In genomic region chr3:143036557-143036956, GRCh38 we compare ENCODE assay signal across 19 cellular contexts. TPM values are rescaled to one million over a fixed set of nuclear protein-coding genes. Genes with fewer than 3 reads are reported as not detected.
A peak's percentile ranks its signal among the peaks of the same experiment; 100 is the strongest.
DNase-seq lines count a peak whose midpoint lies in the region; ATAC-seq, FAIRE-seq and TF ChIP-seq lines count a peak whose summit lies in the region.
"Had no signal": no experiment of that assay in that cellular context is flagged by ENCODE, and none has a peak within 500 bp of the region (broad histone marks: within the 10 kb centered on the region; RNA-seq: fewer than 3 reads in every experiment).

No MANE protein-coding gene starts in this region.

- H3K27me3 Mint-ChIP-seq in activated naive CD4-positive, alpha-beta T cell treated with anti-CD3 and anti-CD28 coated beads for 36 hours (ENCODE audit: low read depth), result no peaks in the 10 kb centered on the region
- no peaks in the 10 kb centered on the region for H3K27me3 Mint-ChIP-seq in activated T-helper 17 cell treated with anti-CD3 and anti-CD28 coated beads, Interleukin-2, amount 50 U/mL, for 72 hours
- no peaks in the 10 kb centered on the region for H3K27me3 Mint-ChIP-seq in naive thymus-derived CD4-positive, alpha-beta T cell

- no peak for FAIRE-seq in kidney (lab: Jason Lieb, UNC)

- no peak for TF ChIP-seq CTCF in kidney (IDR thresholded peaks at IDR 0.05; ENCODE audit: borderline replicate concordance, extremely low read depth, insufficient read depth)

- H3K9me3 ChIP-seq in naive thymus-derived CD4-positive, alpha-beta T cell (ENCODE audit: control insufficient read depth in 2 of 3, low read length in 3 of 3), result no peaks in the 10 kb centered on the region
- no peaks in the 10 kb centered on the region for H3K9me3 ChIP-seq in kidney (ENCODE audit: control insufficient read depth in 1 of 2, low read length in 2 of 2)
- H3K9me3 ChIP-seq: gastroesophageal sphincter, upper lobe of left lung had no signal

- no peak overlapping the region for H3K27ac ChIP-seq in naive thymus-derived CD4-positive, alpha-beta T cell (ENCODE audit: low read depth, low read length)
- no peak overlapping the region for H3K27ac ChIP-seq in kidney (ENCODE audit: low read depth in 2 of 2, low read length in 2 of 2)
- H3K27ac ChIP-seq: cardiac muscle cell, gastroesophageal sphincter, upper lobe of left lung had no signal

- DNase-seq in activated naive CD4-positive, alpha-beta T cell treated with anti-CD3 and anti-CD28 coated beads for 36 hours, result no peak
- no peak for DNase-seq in activated naive CD4-positive, alpha-beta T cell (lab: John Stamatoyannopoulos, UW)
- DNase-seq in naive thymus-derived CD4-positive, alpha-beta T cell, result peak in 1 of 9 donors; percentile 9
- DNase-seq in kidney, result no peak
- DNase-seq in stimulated activated naive CD4-positive, alpha-beta T cell (lab: John Stamatoyannopoulos, UW), result no peak
- DNase-seq: activated CD4-positive, alpha-beta T cell treated with anti-CD3 and anti-CD28 coated beads, Interleukin-2, amount 50 U/mL, for 4 hours; activated gamma-delta T cell treated with Interleukin-2 at 50 U/mL for 16 hours; H9; IMR-90; mammary epithelial cell; NCI-H1417; Right ventricle myocardium superior; stimulated activated CD4-positive, alpha-beta T cell treated with anti-CD3 and anti-CD28 coated beads, Interleukin-4, amount 100 ng/mL, for 1 hour; upper lobe of left lung had no signal

- H3K4me3 Mint-ChIP-seq in activated naive CD4-positive, alpha-beta T cell treated with anti-CD3 and anti-CD28 coated beads for 36 hours, result no peak overlapping the region
- no peak overlapping the region for H3K4me3 Mint-ChIP-seq in activated T-helper 17 cell treated with anti-CD3 and anti-CD28 coated beads, Interleukin-2, amount 50 U/mL, for 72 hours
- H3K4me3 Mint-ChIP-seq in naive thymus-derived CD4-positive, alpha-beta T cell, result peak overlapping the region in 1 of 10 donors; percentile 9
- H3K4me3 Mint-ChIP-seq: H9 had no signal

- peak overlapping the region; percentile 15 for H3K27ac Mint-ChIP-seq in activated naive CD4-positive, alpha-beta T cell treated with anti-CD3 and anti-CD28 coated beads for 36 hours
- H3K27ac Mint-ChIP-seq in activated T-helper 17 cell treated with anti-CD3 and anti-CD28 coated beads, Interleukin-2, amount 50 U/mL, for 72 hours, result peak overlapping the region; percentile 27
- H3K27ac Mint-ChIP-seq in naive thymus-derived CD4-positive, alpha-beta T cell, result peak overlapping the region in 7 of 9 donors; percentile 7 to 72 (median 53)

- POLR2A ChIA-PET in naive thymus-derived CD4-positive, alpha-beta T cell (lab: Charles Lee), result no interaction called here

- no peaks in the 10 kb centered on the region for H3K27me3 ChIP-seq in naive thymus-derived CD4-positive, alpha-beta T cell (ENCODE audit: control insufficient read depth in 2 of 2, insufficient read depth in 2 of 2, low read length in 2 of 2)
- H3K27me3 ChIP-seq: cardiac muscle cell, gastroesophageal sphincter, upper lobe of left lung had no signal

- ATAC-seq in HG03175 (IDR thresholded peaks at IDR 0.05; ENCODE audit: unreplicated experiment) (peak; percentile 42), esophagus mucosa (no peak)
- ATAC-seq in activated T-helper 17 cell treated with anti-CD3 and anti-CD28 coated beads, Interleukin-2, amount 50 U/mL, for 72 hours (replicated peaks), result no peak
- ATAC-seq in naive thymus-derived CD4-positive, alpha-beta T cell, result peak; percentile 64
- ATAC-seq: gastroesophageal sphincter had no signal

- H3K4me3 ChIP-seq in naive thymus-derived CD4-positive, alpha-beta T cell (ENCODE audit: low read length), result no peak overlapping the region
- H3K4me3 ChIP-seq in kidney (ENCODE audit: low read length in 2 of 2), result no peak overlapping the region
- H3K4me3 ChIP-seq: cardiac muscle cell, gastroesophageal sphincter, upper lobe of left lung had no signal

- H3K9me3 Mint-ChIP-seq in activated naive CD4-positive, alpha-beta T cell treated with anti-CD3 and anti-CD28 coated beads for 36 hours, result no peaks in the 10 kb centered on the region
- H3K9me3 Mint-ChIP-seq in activated T-helper 17 cell treated with anti-CD3 and anti-CD28 coated beads, Interleukin-2, amount 50 U/mL, for 72 hours, result no peaks in the 10 kb centered on the region
- no peaks in the 10 kb centered on the region for H3K9me3 Mint-ChIP-seq in naive thymus-derived CD4-positive, alpha-beta T cell
- H3K9me3 Mint-ChIP-seq: H9 had no signal

- H3K36me3 Mint-ChIP-seq in activated naive CD4-positive, alpha-beta T cell treated with anti-CD3 and anti-CD28 coated beads for 36 hours (ENCODE audit: low read depth), result peaks cover 26% of the 10 kb centered on the region
- H3K36me3 Mint-ChIP-seq in activated T-helper 17 cell treated with anti-CD3 and anti-CD28 coated beads, Interleukin-2, amount 50 U/mL, for 72 hours (ENCODE audit: low read depth), result peaks cover 100% of the 10 kb centered on the region
- H3K36me3 Mint-ChIP-seq in naive thymus-derived CD4-positive, alpha-beta T cell, result peaks cover 8 to 33% (median 17%) of the 10 kb centered on the region in 5 donors

- CTCF ChIA-PET in activated naive CD4-positive, alpha-beta T cell treated with anti-CD3 and anti-CD28 coated beads for 36 hours (lab: Charles Lee), result no interaction called here
- CTCF ChIA-PET in naive thymus-derived CD4-positive, alpha-beta T cell (lab: Charles Lee), result no interaction called here

- peaks cover 2% of the 10 kb centered on the region for H3K4me1 Mint-ChIP-seq in activated naive CD4-positive, alpha-beta T cell treated with anti-CD3 and anti-CD28 coated beads for 36 hours (ENCODE audit: low read depth)
- peaks cover 9% of the 10 kb centered on the region for H3K4me1 Mint-ChIP-seq in activated T-helper 17 cell treated with anti-CD3 and anti-CD28 coated beads, Interleukin-2, amount 50 U/mL, for 72 hours
- peaks cover 0 to 16% (median 5%) of the 10 kb centered on the region in 7 donors for H3K4me1 Mint-ChIP-seq in naive thymus-derived CD4-positive, alpha-beta T cell
- H3K4me1 Mint-ChIP-seq: H9 had no signal

- no peak overlapping the region for H3K9ac ChIP-seq in kidney (ENCODE audit: low read length in 2 of 2)

- H3K4me1 ChIP-seq in naive thymus-derived CD4-positive, alpha-beta T cell (ENCODE audit: control insufficient read depth in 2 of 2, insufficient read depth in 2 of 2, low read length in 2 of 2), result no peaks in the 10 kb centered on the region
- H3K4me1 ChIP-seq in kidney (ENCODE audit: control insufficient read depth in 1 of 2, insufficient read depth in 1 of 2, low read depth in 1 of 2, low read length in 2 of 2), result no peaks in the 10 kb centered on the region
- H3K4me1 ChIP-seq: gastroesophageal sphincter had no signal

- intact Hi-C loops in activated naive CD4-positive, alpha-beta T cell treated with anti-CD3 and anti-CD28 coated beads for 36 hours (cut with micrococcal nuclease), result no loop called here
- intact Hi-C loops in naive thymus-derived CD4-positive, alpha-beta T cell (cut with micrococcal nuclease), result loop anchor here in 1 of 2 donors (5.0 kb wide), 1 partner anchor 726 kb away; no protein-coding TSS in a partner anchor
- intact Hi-C loops in kidney (cut with DNase I), result no loop called here

- H3K36me3 ChIP-seq in naive thymus-derived CD4-positive, alpha-beta T cell (ENCODE audit: control insufficient read depth in 2 of 3, insufficient read depth in 3 of 3, low read length in 3 of 3), result peaks cover 11 to 50% (median 39%) of the 10 kb centered on the region in 3 experiments
- H3K36me3 ChIP-seq in kidney (ENCODE audit: control insufficient read depth in 1 of 2, insufficient read depth in 2 of 2, low read length in 2 of 2), result peaks cover 16 to 32% of the 10 kb centered on the region in 2 donors

RNA-seq across cellular contexts. Expression of gene U2SURP, which starts 35.2 kb away (rescaled TPM):
- 100 to 1,000 TPM; 173 to 180 TPM for total RNA-seq in activated naive CD4-positive, alpha-beta T cell treated with anti-CD3 and anti-CD28 coated beads for 36 hours
- total RNA-seq in activated T-helper 17 cell treated with anti-CD3 and anti-CD28 coated beads, Interleukin-2, amount 50 U/mL, for 72 hours, result 100 to 1,000 TPM; 147 to 161 TPM
- 100 to 1,000 TPM; 132 to 172 (median 158) TPM for total RNA-seq in naive thymus-derived CD4-positive, alpha-beta T cell
- polyA plus RNA-seq in naive thymus-derived CD4-positive, alpha-beta T cell, result 100 to 1,000 TPM in 1 of 2 donors, 10 to 100 TPM in 1; 99.9 to 142 TPM
- total RNA-seq in esophagus mucosa (49.5 TPM), kidney (97.7 TPM)
- 23.0 TPM for polyA plus RNA-seq in kidney (ENCODE audit: insufficient read depth, low read depth, low replicate concordance)

Comparison
In these comparisons a context has a peak if more than half of its experiments do, and no peak if none do; other contexts are left out.
1. ATAC-seq: peak in HG03175 (single experiment) and naive thymus-derived CD4-positive, alpha-beta T cell (single experiment); none in activated T-helper 17 cell treated with anti-CD3 and anti-CD28 coated beads, Interleukin-2, amount 50 U/mL, for 72 hours (single experiment) and esophagus mucosa (single experiment).
2. Peak in every context shown above with its lines, with median percentiles within 50 percentile points of each other: H3K27ac Mint-ChIP-seq.